ENCODE assay signal across 1 cellular context in the genomic region with DNA sequence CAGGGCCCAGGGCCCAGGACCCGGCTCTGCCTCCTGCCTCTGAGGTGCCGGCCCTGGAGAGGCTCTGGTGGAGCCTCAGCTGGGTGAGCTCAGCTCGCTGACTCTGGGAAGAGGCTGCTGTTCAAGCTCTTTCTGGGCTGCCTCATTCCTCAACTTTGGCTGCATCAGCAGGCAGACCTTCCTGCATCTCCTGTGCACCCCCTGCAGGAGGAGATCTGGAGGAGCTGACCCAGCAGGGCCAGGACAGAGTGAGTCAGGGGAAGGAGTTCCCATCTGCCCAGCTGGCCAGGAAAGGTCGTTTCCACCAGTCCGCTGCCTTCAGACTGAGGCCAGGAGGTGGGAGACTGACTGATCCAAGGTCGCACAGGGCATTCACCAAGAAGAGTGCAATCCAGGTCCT.
TF ChIP-seq lines count a peak whose summit lies in the region.

No MANE protein-coding gene starts in this region.

TF ChIP-seq in IMR-90, 13 proteins besides CTCF, POLR2A, EP300 and RAD21 (continued from another document):
- TF ChIP-seq CHD1 (IDR thresholded peaks at IDR 0.05; ENCODE audit: low read depth, low read length) (no peak), FOS (IDR thresholded peaks at IDR 0.05; ENCODE audit: low read depth, low read length) (no peak), MXI1 (IDR thresholded peaks at IDR 0.05; ENCODE audit: borderline replicate concordance, low read depth, low read length) (no peak), CEBPB (IDR thresholded peaks at IDR 0.05; ENCODE audit: low read depth, low read length) (no peak), RCOR1 (IDR thresholded peaks at IDR 0.05; ENCODE audit: insufficient replicate concordance, low read length) (no peak), BHLHE40 (IDR thresholded peaks at IDR 0.05; ENCODE audit: low read depth, low read length) (no peak)
- TF ChIP-seq, protein P1, sequence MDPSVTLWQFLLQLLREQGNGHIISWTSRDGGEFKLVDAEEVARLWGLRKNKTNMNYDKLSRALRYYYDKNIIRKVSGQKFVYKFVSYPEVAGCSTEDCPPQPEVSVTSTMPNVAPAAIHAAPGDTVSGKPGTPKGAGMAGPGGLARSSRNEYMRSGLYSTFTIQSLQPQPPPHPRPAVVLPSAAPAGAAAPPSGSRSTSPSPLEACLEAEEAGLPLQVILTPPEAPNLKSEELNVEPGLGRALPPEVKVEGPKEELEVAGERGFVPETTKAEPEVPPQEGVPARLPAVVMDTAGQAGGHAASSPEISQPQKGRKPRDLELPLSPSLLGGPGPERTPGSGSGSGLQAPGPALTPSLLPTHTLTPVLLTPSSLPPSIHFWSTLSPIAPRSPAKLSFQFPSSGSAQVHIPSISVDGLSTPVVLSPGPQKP (IDR thresholded peaks at IDR 0.05; ENCODE audit: borderline replicate concordance, low read depth, low read length): no peak
